22 cellular contexts compared by ENCODE assay signal in the genomic region with DNA sequence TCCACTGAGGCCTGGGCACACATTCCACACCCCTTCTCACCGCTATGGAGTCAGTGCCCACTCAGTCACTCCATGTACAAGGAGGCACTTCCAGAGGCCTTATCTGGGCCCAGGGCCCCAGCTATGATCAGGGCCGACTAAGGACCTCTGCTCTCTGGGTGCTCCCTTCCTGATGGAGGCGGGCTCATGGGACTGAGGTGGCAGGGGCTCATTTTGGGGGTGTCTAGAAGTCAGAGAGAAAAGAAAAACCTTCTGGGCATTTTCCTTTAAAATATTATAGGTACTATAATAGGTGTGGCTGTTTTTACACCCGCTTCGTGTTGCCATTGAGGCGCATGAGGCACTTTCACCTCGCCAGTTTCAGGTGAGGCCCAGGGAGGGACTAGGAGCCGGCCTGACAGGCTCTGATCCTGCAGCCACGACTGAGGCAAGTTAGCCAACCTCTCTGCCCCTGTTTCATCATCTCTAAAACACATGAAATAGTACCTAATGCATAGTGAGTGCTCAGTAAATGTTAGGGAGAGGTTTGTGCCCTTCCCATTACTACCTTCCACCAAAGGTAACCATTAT. TPM values are rescaled to one million over a fixed set of nuclear protein-coding genes. Genes with fewer than 3 reads are reported as not detected.
DNase-seq lines count a peak whose midpoint lies in the region; ATAC-seq and TF ChIP-seq lines count a peak whose summit lies in the region.
"Had no signal": no experiment of that assay in that cellular context is flagged by ENCODE, and none has a peak within 500 bp of the region (broad histone marks: within the 10 kb centered on the region; RNA-seq: fewer than 3 reads in every experiment).

No MANE protein-coding gene starts in this region.

- 37 to 47% methylated on average over 7 to 8 of the region's 9 CpGs for WGBS in esophagus squamous epithelium, 2 donors

- POLR2A ChIA-PET in HCT116 (lab: Charles Lee): no interaction called here
- POLR2A ChIA-PET in PC-9 (lab: Charles Lee; ENCODE audit: unreplicated experiment): no interaction called here

- H3K4me3 ChIP-seq in HCT116 (replicated peaks in 1 of 2; ENCODE audit: low read depth in 1 of 2, low read length in 2 of 2) (no peak overlapping the region), PC-9 (no peak overlapping the region), esophagus squamous epithelium (no peak overlapping the region), skin epidermis (no peak overlapping the region)
- H3K4me3 ChIP-seq: pancreas, right lobe of liver had no signal

- H3K9ac ChIP-seq in HCT116 (ENCODE audit: low read length): 0 out of 2 replicates have a peak overlapping the region, but pooled peaks have one; percentile 35
- H3K9ac ChIP-seq: KMS-11 had no signal

- peak overlapping the region; percentile 70 for H3K27ac ChIP-seq in HCT116 (ENCODE audit: low read depth, low read length)
- H3K27ac ChIP-seq in PC-9: peak overlapping the region; percentile 57
- peak overlapping the region; percentile 82 to 93 (median 90) for H3K27ac ChIP-seq in esophagus squamous epithelium
- peak overlapping the region in 18 of 21 experiments; percentile 52 to 85 (median 76) for H3K27ac ChIP-seq in skin epidermis
- H3K27ac ChIP-seq: KMS-11, pancreas had no signal

- H3K79me2 ChIP-seq in HCT116 (ENCODE audit: insufficient read depth, low read length): no peaks in the 10 kb centered on the region
- no peaks in the 10 kb centered on the region for H3K79me2 ChIP-seq in PC-9 (ENCODE audit: low read depth)

- no peaks in the 10 kb centered on the region for H3K9me2 ChIP-seq in HCT116 (ENCODE audit: insufficient read depth)
- H3K9me2 ChIP-seq in PC-9 (ENCODE audit: insufficient read depth): no peaks in the 10 kb centered on the region

- H3F3A ChIP-seq in PC-9 (ENCODE audit: insufficient read depth, low read depth): peaks cover 29% of the 10 kb centered on the region

- H3K4me1 ChIP-seq in HCT116 (ENCODE audit: control insufficient read depth in 1 of 2, insufficient read depth in 2 of 2, low read length in 2 of 2): peaks cover 26 to 36% of the 10 kb centered on the region in 2 experiments
- H3K4me1 ChIP-seq in PC-9 (replicated peaks; ENCODE audit: insufficient read depth): peaks cover 27% of the 10 kb centered on the region
- peaks cover 28 to 65% (median 30%) of the 10 kb centered on the region in 3 donors for H3K4me1 ChIP-seq in esophagus squamous epithelium
- H3K4me1 ChIP-seq: pancreas had no signal

- TF ChIP-seq POLR2A in HCT116 (IDR thresholded peaks at IDR 0.05; ENCODE audit: borderline replicate concordance, extremely low read depth, insufficient read depth, insufficient read length): no peak
- peak in 1 of 4 donors; percentile 26 for TF ChIP-seq POLR2A in esophagus squamous epithelium (IDR thresholded peaks at IDR 0.05)

- RAD21 ChIA-PET in HCT116 (lab: Charles Lee; ENCODE audit: low non-redundant PET in 1 of 2, low total read pairs in 2 of 2, uncharacterized antibody in 2 of 2, unreplicated experiment in 2 of 2): no interaction called here

- no peaks in the 10 kb centered on the region for H3K27me3 ChIP-seq in HCT116 (ENCODE audit: insufficient read depth, low read length)
- H3K27me3 ChIP-seq in PC-9 (ENCODE audit: insufficient read depth, low read depth): no peaks in the 10 kb centered on the region
- no peaks in the 10 kb centered on the region for H3K27me3 ChIP-seq in esophagus squamous epithelium
- H3K27me3 ChIP-seq: pancreas, right lobe of liver had no signal

- no peak for ATAC-seq in HCT116
- ATAC-seq: activated CD4-positive, alpha-beta T cell treated with anti-CD3 and anti-CD28 coated beads for 36 hours; CD8-positive, alpha-beta T cell; pancreas; right lobe of liver; T-cell had no signal

- no peak for TF ChIP-seq RAD21 in HCT116 (IDR thresholded peaks at IDR 0.05; ENCODE audit: low read depth)

- TF ChIP-seq CTCF in HCT116 (IDR thresholded peaks at IDR 0.05 in 2 of 3, conservative IDR thresholded peaks at IDR 0.05 in 1 of 3; ENCODE audit: borderline replicate concordance in 1 of 3, insufficient read depth in 1 of 3, low read depth in 2 of 3, low read length in 2 of 3) (no peak), PC-9 (conservative IDR thresholded peaks at IDR 0.05) (no peak), esophagus squamous epithelium (IDR thresholded peaks at IDR 0.05) (no peak)

- H3K9me3 ChIP-seq in HCT116 (ENCODE audit: control insufficient read depth in 1 of 2, insufficient read depth in 1 of 2, low read depth in 1 of 2, low read length in 2 of 2) (no peaks in the 10 kb centered on the region), PC-9 (ENCODE audit: insufficient read depth, low read depth) (no peaks in the 10 kb centered on the region), esophagus squamous epithelium (no peaks in the 10 kb centered on the region)
- H3K9me3 ChIP-seq: pancreas, right lobe of liver had no signal

- intact Hi-C loops in HCT116 (cut with micrococcal nuclease) (no loop called here), PC-9 (cut with micrococcal nuclease; ENCODE audit: unreplicated experiment) (no loop called here), esophagus squamous epithelium (cut with DNase I) (no loop called here)

- CTCF ChIA-PET in HCT116 (lab: Charles Lee) (interaction anchor here (1.1 kb wide), 1 partner anchor 10 kb away, joined by 3 read pairs; no protein-coding TSS in a partner anchor), PC-9 (lab: Charles Lee) (no interaction called here)

- peak overlapping the region; percentile 65 for H3K4me2 ChIP-seq in HCT116 (ENCODE audit: low read length)
- H3K4me2 ChIP-seq in PC-9: peak overlapping the region; percentile 6
- H3K4me2 ChIP-seq: KMS-11 had no signal

- no TSS peak for BruUV-seq in HCT116 (replicated peaks; lab: Mats Ljungman, UMichigan)
- no TSS peak for BruUV-seq in PC-9 (replicated peaks; lab: Mats Ljungman, UMichigan)

- H2AFZ ChIP-seq in HCT116 (ENCODE audit: low read depth, low read length, poor library complexity, severe bottlenecking) (no peak overlapping the region), PC-9 (no peak overlapping the region)

- H4K20me1 ChIP-seq in HCT116 (ENCODE audit: insufficient read depth) (no peaks in the 10 kb centered on the region), PC-9 (ENCODE audit: insufficient read depth) (no peaks in the 10 kb centered on the region)

- DNase-seq in HCT116 (ENCODE audit: low read depth, low spot score) (no peak), PC-9 (peak in 1 of 2 experiments; percentile 47), esophagus squamous epithelium (lab: John Stamatoyannopoulos, UW) (no peak), AML-193 (lab: John Stamatoyannopoulos, UW) (no peak), NCI-H2227 (lab: John Stamatoyannopoulos, UW; ENCODE audit: unreplicated experiment) (no peak)
- DNase-seq in stimulated activated CD4-positive, alpha-beta T cell treated with anti-CD3 and anti-CD28 coated beads, Interleukin-1b, Interleukin-23, amount 100 ng/mL, for 48 hours: no peak
- DNase-seq: activated CD4-positive, alpha-beta T cell treated with anti-CD3 and anti-CD28 coated beads for 36 hours; activated naive CD8-positive, alpha-beta T cell treated with anti-CD3 and anti-CD28 coated beads, Interleukin-2, amount 10 ng/mL, durations not matched to agents 7 days and 5 days; CD8-positive, alpha-beta T cell; DMS53; GF-D8; HCEC 1CT; left cardiac atrium; MV-4-11; SHP77 treated with DMSO at 0.1 percent for 48 hours had no signal

- H3K36me3 ChIP-seq in HCT116 (ENCODE audit: control insufficient read depth in 1 of 2, insufficient read depth in 2 of 2, low read length in 2 of 2): 0 out of 4 replicates have a peak, but pooled peaks cover 0 to 3% of the 10 kb centered on the region in 2 experiments
- H3K36me3 ChIP-seq in PC-9 (ENCODE audit: low read depth): no peaks in the 10 kb centered on the region; the same call in 1 of the 2 replicates
- no peaks in the 10 kb centered on the region for H3K36me3 ChIP-seq in esophagus squamous epithelium
- H3K36me3 ChIP-seq: pancreas, right lobe of liver had no signal

TF ChIP-seq in HCT116, 20 proteins besides CTCF, POLR2A, EP300 and RAD21:
- TF ChIP-seq POLR2AphosphoS5 (IDR thresholded peaks at IDR 0.05; ENCODE audit: low read depth, low read length): no peak

RNA-seq across cellular contexts. Expression of a gene that starts 14.4 kb away (rescaled TPM):
- total RNA-seq in HCT116 (2021; ENCODE audit: unreplicated experiment) (20.0 TPM), PC-9 (2021) (40.2 and 58.7 TPM in 2 replicates), esophagus squamous epithelium (10 to 100 TPM in 3 of 4 donors, 1 to 10 TPM in 1; 9.2 to 24.5 (median 13.0) TPM)
- 22.5 and 31.2 TPM in 2 replicates for polyA plus RNA-seq in HCT116 (2012)

RNA-seq across cellular contexts. Expression of a gene that starts 30.1 kb away (rescaled TPM):
- 15.3 TPM for total RNA-seq in HCT116 (2021; ENCODE audit: unreplicated experiment)
- polyA plus RNA-seq in HCT116 (2012): 12.2 and 14.8 TPM in 2 replicates
- 23.3 and 39.6 TPM in 2 replicates for total RNA-seq in PC-9 (2021)
- 10 to 100 TPM; 22.6 to 39.7 (median 28.1) TPM for total RNA-seq in esophagus squamous epithelium

RNA-seq across cellular contexts. Expression of a gene that starts 38.8 kb away (rescaled TPM):
- total RNA-seq in HCT116 (2021; ENCODE audit: unreplicated experiment) (0.52 TPM), PC-9 (2021) (not detected in 2 replicates), esophagus squamous epithelium (100 to 1,000 TPM in 1 of 4 donors, 10 to 100 TPM in 2, 1 to 10 TPM in 1; 4.3 to 365 (median 21.6) TPM)
- 0.16 and 0.39 TPM in 2 replicates for polyA plus RNA-seq in HCT116 (2012)
- total RNA-seq: activated CD4-positive, alpha-beta T cell treated with anti-CD3 and anti-CD28 coated beads for 36 hours; activated naive CD8-positive, alpha-beta T cell treated with anti-CD3 and anti-CD28 coated beads, Interleukin-2, amount 10 ng/mL, durations not matched to agents 7 days and 5 days; activated T-helper 2 cell treated with anti-CD3 and anti-CD28 coated beads, Interferon-gamma antibody, Interleukin-2, Interleukin-4, amounts not matched to agents 10 μg/mL and 5 μg/mL and 100 μg/mL, durations not matched to agents 14 hours and 24 hours and 36 hours; CD8-positive, alpha-beta T cell; HT1080 had no signal
